Comparison of ENCODE assay signal across 8 cellular contexts in genomic region chr3:125697979-125698640, GRCh38.
DNase-seq lines count a peak whose midpoint lies in the region; ATAC-seq and TF ChIP-seq lines count a peak whose summit lies in the region.
"Not testable (repeated sequence)": the region's sequence is repeated elsewhere in the genome, so short reads cannot be mapped to it uniquely, and the experiment has no call there.

No MANE protein-coding gene starts in this region.

- H3K27ac ChIP-seq in PC-3 (ENCODE audit: low read length) = not testable (repeated sequence)

- H3K27me3 ChIP-seq in PC-3 (ENCODE audit: low read length) = not testable (repeated sequence)

- not testable (repeated sequence) for H3K9me2 ChIP-seq in PC-3 (replicated peaks; ENCODE audit: low read length)

- H3F3A ChIP-seq in PC-3 (ENCODE audit: low read length, unreplicated experiment) = not testable (repeated sequence)

- not testable (repeated sequence) for H3K27ac Mint-ChIP-seq in activated CD4-positive, alpha-beta T cell treated with anti-CD3 and anti-CD28 coated beads, Interleukin-2, amount 10 ng/mL, durations not matched to agents 7 days and 5 days

- H3K4me1 Mint-ChIP-seq in activated CD4-positive, alpha-beta T cell treated with anti-CD3 and anti-CD28 coated beads, Interleukin-2, amount 10 ng/mL, durations not matched to agents 7 days and 5 days = not testable (repeated sequence)

- H3K4me1 ChIP-seq in PC-3 (ENCODE audit: insufficient read depth, low read length) = not testable (repeated sequence)

- H3K9me3 Mint-ChIP-seq in activated CD4-positive, alpha-beta T cell treated with anti-CD3 and anti-CD28 coated beads, Interleukin-2, amount 10 ng/mL, durations not matched to agents 7 days and 5 days = not testable (repeated sequence)

- not testable (repeated sequence) for H3K27me3 Mint-ChIP-seq in activated CD4-positive, alpha-beta T cell treated with anti-CD3 and anti-CD28 coated beads, Interleukin-2, amount 10 ng/mL, durations not matched to agents 7 days and 5 days

- not testable (repeated sequence) for H3K79me2 ChIP-seq in PC-3 (ENCODE audit: low read length)

- H3K36me3 Mint-ChIP-seq in activated CD4-positive, alpha-beta T cell treated with anti-CD3 and anti-CD28 coated beads, Interleukin-2, amount 10 ng/mL, durations not matched to agents 7 days and 5 days (ENCODE audit: low read depth) = not testable (repeated sequence)

- not testable (repeated sequence) for H3K36me3 ChIP-seq in PC-3 (ENCODE audit: low read depth, low read length)

- ATAC-seq in PC-3; stimulated activated naive CD8-positive, alpha-beta T cell treated with anti-CD3 and anti-CD28 coated beads, Interleukin-15, Interleukin-2, amounts not matched to agents 100 U/mL and 50 U/mL, for 24 hours: not testable (repeated sequence)

- H3K4me2 ChIP-seq in PC-3 (ENCODE audit: low read length) = not testable (repeated sequence)

- not testable (repeated sequence) for H3K4me3 Mint-ChIP-seq in activated CD4-positive, alpha-beta T cell treated with anti-CD3 and anti-CD28 coated beads, Interleukin-2, amount 10 ng/mL, durations not matched to agents 7 days and 5 days

- H3K9ac ChIP-seq in PC-3 (ENCODE audit: low read length) = not testable (repeated sequence)

- not testable (repeated sequence) for H4K20me1 ChIP-seq in PC-3 (ENCODE audit: low read length)

- intact Hi-C loops in PC-3 (cut with micrococcal nuclease) = not testable (repeated sequence)

- DNase-seq in Daoy (ENCODE audit: low read depth) (peak; percentile 33), HK-2 (ENCODE audit: unreplicated experiment) (peak; percentile 44), PC-3 (peak; percentile 51)
- peak; percentile 24 for DNase-seq in activated CD4-positive, alpha-beta T cell treated with anti-CD3 and anti-CD28 coated beads, Interleukin-2, amount 10 ng/mL, durations not matched to agents 7 days and 5 days
- peak; percentile 13 for DNase-seq in activated gamma-delta T cell treated with anti-CD3 and anti-CD28 coated beads, Interleukin-2, amount 50 U/mL, for 16 hours (ENCODE audit: low read depth)
- DNase-seq in epithelial cell of proximal tubule (ENCODE audit: low read depth) = not testable (repeated sequence)
- DNase-seq in stimulated activated CD4-positive, alpha-beta T cell treated with anti-CD3 and anti-CD28 coated beads, Interleukin-2, amount 100 ng/mL, for 24 hours = peak; percentile 58 to 62
- DNase-seq in stimulated activated naive CD8-positive, alpha-beta T cell treated with anti-CD3 and anti-CD28 coated beads, Interleukin-15, Interleukin-2, amounts not matched to agents 100 U/mL and 50 U/mL, for 24 hours = peak; percentile 63

- H3K4me3 ChIP-seq in PC-3 (ENCODE audit: low read length); epithelial cell of proximal tubule (ENCODE audit: low read depth, low read length): not testable (repeated sequence)

- CTCF ChIA-PET in PC-3 (lab: Charles Lee); activated CD4-positive, alpha-beta T cell treated with anti-CD3 and anti-CD28 coated beads, Interleukin-2, amount 10 ng/mL, durations not matched to agents 7 days and 5 days (lab: Charles Lee): not testable (repeated sequence)

- POLR2A ChIA-PET in PC-3 (lab: Charles Lee; ENCODE audit: unreplicated experiment); activated CD4-positive, alpha-beta T cell treated with anti-CD3 and anti-CD28 coated beads, Interleukin-2, amount 10 ng/mL, durations not matched to agents 7 days and 5 days (lab: Charles Lee): not testable (repeated sequence)

- not testable (repeated sequence) for H2AFZ ChIP-seq in PC-3 (ENCODE audit: low read length)

- BruUV-seq in PC-3 (replicated peaks; lab: Mats Ljungman, UMichigan) = not testable (repeated sequence)

- TF ChIP-seq CTCF in PC-3 (conservative IDR thresholded peaks at IDR 0.05; ENCODE audit: low read depth, low read length) (peak; percentile 40; the same call in 1 of the 2 replicates), epithelial cell of proximal tubule (conservative IDR thresholded peaks at IDR 0.05; ENCODE audit: low read depth, low read length) (peak; percentile 24)

- H3K9me3 ChIP-seq in PC-3 (ENCODE audit: low read length) = not testable (repeated sequence)
